In the genomic region with DNA sequence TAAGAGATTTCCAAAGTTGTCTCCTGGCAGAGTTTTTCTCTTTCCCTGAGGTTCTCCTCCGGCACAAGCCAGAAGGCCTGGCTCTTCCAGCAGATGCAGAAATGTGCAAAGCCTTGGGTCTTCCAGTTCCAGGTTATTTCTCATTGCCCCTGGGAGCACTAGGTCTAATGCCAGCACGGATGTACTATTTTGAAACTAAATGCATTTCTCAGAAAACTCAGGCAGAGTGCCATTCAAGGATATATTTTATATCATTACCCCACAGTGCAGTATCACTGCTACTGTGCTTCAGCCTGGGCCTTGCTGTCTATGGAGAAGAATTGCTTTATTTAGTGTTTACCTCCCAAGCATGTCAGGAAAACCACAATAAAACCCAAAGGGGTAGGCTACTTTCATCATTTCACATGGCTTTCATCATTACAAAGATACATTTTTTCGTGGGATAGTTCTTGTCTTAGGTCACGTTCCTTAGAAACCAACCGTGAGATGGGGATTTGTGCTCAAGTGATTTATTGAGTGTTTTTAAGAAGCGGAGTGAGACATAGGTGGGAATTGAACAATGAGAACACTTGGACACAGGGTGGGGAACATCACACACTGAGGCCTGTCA, we compare ENCODE assay signal across 19 cellular contexts. TPM values are rescaled to one million over a fixed set of nuclear protein-coding genes. Genes with fewer than 3 reads are reported as not detected.
DNase-seq lines count a peak whose midpoint lies in the region; ATAC-seq and TF ChIP-seq lines count a peak whose summit lies in the region.
"Had no signal": no experiment of that assay in that cellular context is flagged by ENCODE, and none has a peak within 500 bp of the region (broad histone marks: within the 10 kb centered on the region; RNA-seq: fewer than 3 reads in every experiment).

No MANE protein-coding gene starts in this region.

- DNase-seq in HL-60 (ENCODE audit: low read depth in 1 of 2, low spot score in 1 of 2) (no peak), fibroblast of mammary gland (ENCODE audit: low read depth) (peak; percentile 72), left ventricle myocardium inferior (no peak), gastrocnemius medialis (peak; percentile 20 to 69), KBM-7 (no peak), MV-4-11 (lab: John Stamatoyannopoulos, UW) (no peak)
- DNase-seq: 8988T, Caco-2, GDM1, NCI-H1105 treated with DMSO at 0.1 percent for 48 hours, NCI-H187, NCI-H2107, NCI-H510A, NCI-H774, SHP77 had no signal

- H3K27me3 ChIP-seq in HL-60 (ENCODE audit: insufficient read depth, poor library complexity, severe bottlenecking) = no peaks in the 10 kb centered on the region
- no peaks in the 10 kb centered on the region for H3K27me3 ChIP-seq in left ventricle myocardium inferior (ENCODE audit: low read depth)
- no peaks in the 10 kb centered on the region for H3K27me3 ChIP-seq in gastrocnemius medialis

- H3K27ac ChIP-seq in HL-60 (replicated peaks) (peak overlapping the region; percentile 61; the same call in 1 of the 2 replicates), left ventricle myocardium inferior (replicated peaks) (peak overlapping the region; percentile 71), gastrocnemius medialis (peak overlapping the region; percentile 45 to 75 (median 70))
- H3K27ac ChIP-seq: GM23248 had no signal

- no peak for TF ChIP-seq CTCF in HL-60 (IDR thresholded peaks at IDR 0.05; ENCODE audit: insufficient read depth, low read length)
- no peak for TF ChIP-seq CTCF in fibroblast of mammary gland (conservative IDR thresholded peaks at IDR 0.05; ENCODE audit: control insufficient read depth, insufficient read depth, low read depth, low read length)
- no peak for TF ChIP-seq CTCF in left ventricle myocardium inferior (IDR thresholded peaks at IDR 0.05; ENCODE audit: borderline replicate concordance)
- TF ChIP-seq CTCF in gastrocnemius medialis (IDR thresholded peaks at IDR 0.05 in 4 of 5, conservative IDR thresholded peaks at IDR 0.05 in 1 of 5) = no peak

- no peaks in the 10 kb centered on the region for H3K36me3 ChIP-seq in left ventricle myocardium inferior
- no peaks in the 10 kb centered on the region for H3K36me3 ChIP-seq in gastrocnemius medialis
- H3K36me3 ChIP-seq: HAP-1 had no signal

- peaks cover 20% of the 10 kb centered on the region for H3K9me3 ChIP-seq in left ventricle myocardium inferior (replicated peaks)
- peaks cover 0 to 4% (median 3%) of the 10 kb centered on the region in 3 donors for H3K9me3 ChIP-seq in gastrocnemius medialis

- H3K4me3 ChIP-seq in HL-60 (replicated peaks; ENCODE audit: insufficient read depth, low read length) (no peak overlapping the region), fibroblast of mammary gland (ENCODE audit: control insufficient read depth, low read depth, low read length) (no peak overlapping the region), left ventricle myocardium inferior (no peak overlapping the region), gastrocnemius medialis (no peak overlapping the region)
- H3K4me3 ChIP-seq: GM23248, HAP-1 had no signal

- ATAC-seq in gastrocnemius medialis (peak; percentile 39 to 57), GM19351 (IDR thresholded peaks at IDR 0.05; ENCODE audit: unreplicated experiment) (no peak), GM18505 (IDR thresholded peaks at IDR 0.05; ENCODE audit: unreplicated experiment) (no peak)

- in situ Hi-C loops in gastrocnemius medialis (cut with MboI; ENCODE audit: low sequenced_read_pairs in 4 of 4) = no loop called here
- in situ Hi-C loops in KBM-7 (cut with MboI; ENCODE audit: low pct_unique_long_range_greater_than_20kb, low sequenced_read_pairs) = no loop called here

- TF ChIP-seq POLR2A in gastrocnemius medialis (IDR thresholded peaks at IDR 0.05) (no peak), GM18505 (IDR thresholded peaks at IDR 0.05; ENCODE audit: borderline replicate concordance, extremely low read depth, insufficient read depth, insufficient read length) (no peak)

- H3K4me1 ChIP-seq in left ventricle myocardium inferior (peaks cover 45% of the 10 kb centered on the region), gastrocnemius medialis (peaks cover 48 to 54% of the 10 kb centered on the region in 2 donors)
- H3K4me1 ChIP-seq: HAP-1 had no signal

- intact Hi-C loops in left ventricle myocardium inferior (cut with micrococcal nuclease) = no loop called here
- intact Hi-C loops in gastrocnemius medialis (cut with DNase I; ENCODE audit: low total_unique reads) = loop anchor here (1.0 kb wide), 1 partner anchor 21 kb away; no protein-coding TSS in a partner anchor

RNA-seq across cellular contexts. Expression of gene FZD4, which starts 22.4 kb away (rescaled TPM):
- total RNA-seq in left ventricle myocardium inferior (26.5 TPM), gastrocnemius medialis (10 to 100 TPM; 31.7 to 52.2 (median 39.1) TPM)

Comparison
In these comparisons a context has a peak if more than half of its experiments do, and no peak if none do; other contexts are left out.
1. DNase-seq: peak in fibroblast of mammary gland (single experiment) and gastrocnemius medialis (2 of 2); none in HL-60 (0 of 2), left ventricle myocardium inferior (single experiment), KBM-7 (single experiment) and MV-4-11 (single experiment).
2. ATAC-seq: peak in gastrocnemius medialis (2 of 2); none in GM19351 (single experiment) and GM18505 (single experiment).
3. Peak in every context shown above with its lines, with median percentiles within 50 percentile points of each other: H3K27ac ChIP-seq.